Comparison of ENCODE assay signal across 20 cellular contexts in genomic region chr21:27261676-27262075, GRCh38.
DNase-seq lines count a peak whose midpoint lies in the region; ATAC-seq, FAIRE-seq and TF ChIP-seq lines count a peak whose summit lies in the region.
"Had no signal": no experiment of that assay in that cellular context is flagged by ENCODE, and none has a peak within 500 bp of the region (broad histone marks: within the 10 kb centered on the region; RNA-seq: fewer than 3 reads in every experiment).

No MANE protein-coding gene starts in this region.

- 100% methylated on average over 2 of the region's 2 CpGs for WGBS in mesenchymal stem cell

- H3K23ac ChIP-seq in mesenchymal stem cell (ENCODE audit: low read length in 2 of 2): no peak overlapping the region

- H3K36me3 ChIP-seq in mesenchymal stem cell (ENCODE audit: control insufficient read depth in 1 of 2, insufficient read depth in 2 of 2, low read depth in 1 of 2, low read length in 2 of 2): no peaks in the 10 kb centered on the region
- H3K36me3 ChIP-seq: SJSA1 had no signal

- ATAC-seq in stimulated activated naive B cell treated with anti-CD40 and anti-IgM and Interleukin-4, amounts not matched to agents 10 μg/mL and 1 μg/mL and 100 μg/mL, for 72 hours (replicated peaks): no peak
- ATAC-seq: A549, Right ventricle myocardium inferior had no signal

- no peak overlapping the region for H2BK5ac ChIP-seq in mesenchymal stem cell (ENCODE audit: low read depth, low read length, poor library complexity, severe bottlenecking)

- H3K18ac ChIP-seq in mesenchymal stem cell (ENCODE audit: low read depth in 1 of 2, low read length in 2 of 2): no peak overlapping the region

- no peak for TF ChIP-seq POLR2A in GM12891 (IDR thresholded peaks at IDR 0.05; ENCODE audit: low read depth, low read length)

- no peak overlapping the region for H4K91ac ChIP-seq in mesenchymal stem cell (ENCODE audit: low read length)

- H2AK5ac ChIP-seq in mesenchymal stem cell (ENCODE audit: low read length, severe bottlenecking): no peak overlapping the region

- H3K4me1 Mint-ChIP-seq in stimulated activated naive B cell treated with anti-CD40 and anti-IgM and Interleukin-4, amounts not matched to agents 10 μg/mL and 1 μg/mL and 100 μg/mL, for 72 hours: no peaks in the 10 kb centered on the region
- H3K4me1 Mint-ChIP-seq: CD4-positive, CD25-positive, alpha-beta regulatory T cell; H9 had no signal

- H3K9me3 Mint-ChIP-seq in stimulated activated naive B cell treated with anti-CD40 and anti-IgM and Interleukin-4, amounts not matched to agents 10 μg/mL and 1 μg/mL and 100 μg/mL, for 72 hours: peaks cover 0 to 5% of the 10 kb centered on the region in 2 donors
- H3K9me3 Mint-ChIP-seq: H9 had no signal

- H3K14ac ChIP-seq in mesenchymal stem cell (ENCODE audit: low read length in 2 of 2): no peak overlapping the region

- H2BK12ac ChIP-seq in mesenchymal stem cell (ENCODE audit: low read length in 2 of 2): no peak overlapping the region

- no peak overlapping the region for H3K9ac ChIP-seq in mesenchymal stem cell (ENCODE audit: low read length)
- H3K9ac ChIP-seq: GM23248 had no signal

- no peaks in the 10 kb centered on the region for H3K27me3 ChIP-seq in mesenchymal stem cell (ENCODE audit: control insufficient read depth in 1 of 2, insufficient read depth in 1 of 2, low read length in 2 of 2)
- H3K27me3 ChIP-seq: SJSA1 had no signal

- H3K4me3 Mint-ChIP-seq in stimulated activated naive B cell treated with anti-CD40 and anti-IgM and Interleukin-4, amounts not matched to agents 10 μg/mL and 1 μg/mL and 100 μg/mL, for 72 hours: no peak overlapping the region
- H3K4me3 Mint-ChIP-seq: CD4-positive, CD25-positive, alpha-beta regulatory T cell; H9 had no signal

- H3K27me3 Mint-ChIP-seq in stimulated activated naive B cell treated with anti-CD40 and anti-IgM and Interleukin-4, amounts not matched to agents 10 μg/mL and 1 μg/mL and 100 μg/mL, for 72 hours: no peaks in the 10 kb centered on the region
- H3K27me3 Mint-ChIP-seq: CD4-positive, CD25-positive, alpha-beta regulatory T cell had no signal

- FAIRE-seq in endometrium (lab: Jason Lieb, UNC) (peak; percentile 95), GM12891 (lab: Jason Lieb, UNC) (no peak)
- FAIRE-seq: A549 had no signal

- H2AFZ ChIP-seq in mesenchymal stem cell (ENCODE audit: low read depth, low read length): no peak overlapping the region
- H2AFZ ChIP-seq: GM23248 had no signal

- no peak overlapping the region for H2BK15ac ChIP-seq in mesenchymal stem cell (ENCODE audit: low read depth, poor library complexity, severe bottlenecking)

- no peak overlapping the region for H4K8ac ChIP-seq in mesenchymal stem cell (ENCODE audit: low read length)

- no peaks in the 10 kb centered on the region for H3K79me1 ChIP-seq in mesenchymal stem cell (replicated peaks; ENCODE audit: low read length, poor library complexity, severe bottlenecking)

- H3K4me3 ChIP-seq in mesenchymal stem cell (ENCODE audit: insufficient read depth in 1 of 2, low read depth in 1 of 2, low read length in 2 of 2): no peak overlapping the region
- H3K4me3 ChIP-seq: A549, GM23248, SJSA1 had no signal

- no peaks in the 10 kb centered on the region for H3K9me3 ChIP-seq in mesenchymal stem cell (ENCODE audit: control insufficient read depth, low read length)
- H3K9me3 ChIP-seq: A549, SJSA1 had no signal

- DNase-seq in M059J (ENCODE audit: low read depth) (peak; percentile 51), mesenchymal stem cell (peak; percentile 9), NCI-H2171 treated with DMSO at 0.1 percent for 48 hours (lab: John Stamatoyannopoulos, UW) (no peak), GM12891 (ENCODE audit: insufficient read length, low spot score) (no peak)
- no peak for DNase-seq in stimulated activated naive B cell treated with anti-CD40 and anti-IgM and Interleukin-4, amounts not matched to agents 10 μg/mL and 1 μg/mL and 100 μg/mL, for 72 hours
- no peak for DNase-seq in activated CD4-positive, alpha-beta T cell treated with anti-CD3 and anti-CD28 coated beads for 4 hours
- DNase-seq: CD4-positive, CD25-positive, alpha-beta regulatory T cell; DMS79; GM23248; H9; NCI-H1092 treated with DMSO at 0.1 percent for 48 hours; NCI-H146; NCI-H2029; NCI-H2171; NCI-H526; OCI-M1 had no signal

- no peaks in the 10 kb centered on the region for H3K4me1 ChIP-seq in mesenchymal stem cell (ENCODE audit: control insufficient read depth, insufficient read depth, low read depth, low read length)
- H3K4me1 ChIP-seq: A549, SJSA1 had no signal

- no peak overlapping the region for H3K27ac ChIP-seq in mesenchymal stem cell (ENCODE audit: low read length, poor library complexity, severe bottlenecking)
- H3K27ac ChIP-seq: A549, GM23248, SJSA1 had no signal

- no peak overlapping the region for H2BK120ac ChIP-seq in mesenchymal stem cell (ENCODE audit: low read depth, low read length)

- H3K4ac ChIP-seq in mesenchymal stem cell (ENCODE audit: low read depth in 1 of 2, low read length in 2 of 2): no peak overlapping the region

- H3K27ac Mint-ChIP-seq in stimulated activated naive B cell treated with anti-CD40 and anti-IgM and Interleukin-4, amounts not matched to agents 10 μg/mL and 1 μg/mL and 100 μg/mL, for 72 hours: no peak overlapping the region
- H3K27ac Mint-ChIP-seq: CD4-positive, CD25-positive, alpha-beta regulatory T cell; H9 had no signal

- no peaks in the 10 kb centered on the region for H3K36me3 Mint-ChIP-seq in stimulated activated naive B cell treated with anti-CD40 and anti-IgM and Interleukin-4, amounts not matched to agents 10 μg/mL and 1 μg/mL and 100 μg/mL, for 72 hours
- H3K36me3 Mint-ChIP-seq: CD4-positive, CD25-positive, alpha-beta regulatory T cell had no signal

- H3K4me2 ChIP-seq in mesenchymal stem cell (ENCODE audit: low read length, poor library complexity, severe bottlenecking): no peak overlapping the region
- H3K4me2 ChIP-seq: A549 had no signal

TF ChIP-seq in GM12891, 5 proteins besides CTCF, POLR2A, EP300 and RAD21:
- TF ChIP-seq POLR2AphosphoS5 (IDR thresholded peaks at IDR 0.05; ENCODE audit: low read depth, low read length) (no peak), POU2F2 (IDR thresholded peaks at IDR 0.05; ENCODE audit: low read depth, low read length) (no peak), PAX5 (IDR thresholded peaks at IDR 0.05; ENCODE audit: insufficient read depth, low read length, severe bottlenecking) (no peak), TAF1 (IDR thresholded peaks at IDR 0.05; ENCODE audit: low read depth, low read length) (no peak), SPI1 (IDR thresholded peaks at IDR 0.05; ENCODE audit: low read depth, low read length) (no peak)

Comparison
In these comparisons a context has a peak if more than half of its experiments do, and no peak if none do; other contexts are left out.
1. DNase-seq: peak in M059J (single experiment) and mesenchymal stem cell (single experiment); none in NCI-H2171 treated with DMSO at 0.1 percent for 48 hours (single experiment), stimulated activated naive B cell treated with anti-CD40 and anti-IgM and Interleukin-4, amounts not matched to agents 10 μg/mL and 1 μg/mL and 100 μg/mL, for 72 hours (single experiment), activated CD4-positive, alpha-beta T cell treated with anti-CD3 and anti-CD28 coated beads for 4 hours (0 of 2) and GM12891 (single experiment).